In genomic region chr12:116820077-116820656, GRCh38 we compare ENCODE assay signal across 10 cellular contexts.
A peak's percentile ranks its signal among the peaks of the same experiment; 100 is the strongest.
DNase-seq lines count a peak whose midpoint lies in the region; ATAC-seq and TF ChIP-seq lines count a peak whose summit lies in the region.
"Had no signal": no experiment of that assay in that cellular context is flagged by ENCODE, and none has a peak within 500 bp of the region (broad histone marks: within the 10 kb centered on the region; RNA-seq: fewer than 3 reads in every experiment).

No MANE protein-coding gene starts in this region.

- H3K4me1 Mint-ChIP-seq in activated naive CD4-positive, alpha-beta T cell treated with anti-CD3 and anti-CD28 coated beads, Interleukin-2, amount 50 U/mL, for 24 hours, result peaks cover 27% of the 10 kb centered on the region

- peaks cover 9 to 19% (median 12%) of the 10 kb centered on the region in 4 donors for H3K4me1 ChIP-seq in esophagus muscularis mucosa
- peaks cover 0 to 16% (median 8%) of the 10 kb centered on the region in 4 donors for H3K4me1 ChIP-seq in transverse colon

- TF ChIP-seq CTCF in esophagus muscularis mucosa (IDR thresholded peaks at IDR 0.05) (no peak), transverse colon (IDR thresholded peaks at IDR 0.05) (no peak)

- WGBS in esophagus muscularis mucosa, result 91% methylated on average over 10 of the region's 10 CpGs
- 42 to 71% methylated on average over 3 to 10 of the region's 10 CpGs for WGBS in transverse colon (ENCODE audit: low coverage in 1 of 2), 2 donors

- no peaks in the 10 kb centered on the region for H3K9me3 Mint-ChIP-seq in activated naive CD4-positive, alpha-beta T cell treated with anti-CD3 and anti-CD28 coated beads, Interleukin-2, amount 50 U/mL, for 24 hours

- H3K9me3 ChIP-seq in esophagus muscularis mucosa (peaks cover 0 to 6% (median 0%) of the 10 kb centered on the region in 4 donors), transverse colon (peaks cover 0 to 5% of the 10 kb centered on the region in 2 donors)
- H3K9me3 ChIP-seq: adrenal gland, HAP-1 had no signal

- H3K27me3 ChIP-seq in esophagus muscularis mucosa (no peaks in the 10 kb centered on the region), transverse colon (no peaks in the 10 kb centered on the region)
- H3K27me3 ChIP-seq: adrenal gland had no signal

- H3K36me3 ChIP-seq in esophagus muscularis mucosa (no peaks in the 10 kb centered on the region), transverse colon (no peaks in the 10 kb centered on the region)
- H3K36me3 ChIP-seq: adrenal gland had no signal

- H3K36me3 Mint-ChIP-seq in activated naive CD4-positive, alpha-beta T cell treated with anti-CD3 and anti-CD28 coated beads, Interleukin-2, amount 50 U/mL, for 24 hours, result no peaks in the 10 kb centered on the region

- peak overlapping the region; percentile 69 for H3K27ac Mint-ChIP-seq in activated naive CD4-positive, alpha-beta T cell treated with anti-CD3 and anti-CD28 coated beads, Interleukin-2, amount 50 U/mL, for 24 hours

- TF ChIP-seq EP300 in esophagus muscularis mucosa (IDR thresholded peaks at IDR 0.05) (no peak), transverse colon (IDR thresholded peaks at IDR 0.05; ENCODE audit: low read depth) (no peak)

- in situ Hi-C loops in SK-MEL-5 (cut with HindIII; ENCODE audit: low pct_unique_long_range_greater_than_20kb, low sequenced_read_pairs), result no loop called here
- in situ Hi-C loops in transverse colon (cut with MboI; ENCODE audit: low pct_ligation_motif_present in 1 of 4, low pct_unique_long_range_greater_than_20kb in 1 of 4, low sequenced_read_pairs in 3 of 4), result loop anchor here in 1 of 4 donors (10.0 kb wide), 1 partner anchor 85 kb away; the partner anchor contains the start of genes RNFT2 and SPRING1

- H3K27me3 Mint-ChIP-seq in activated naive CD4-positive, alpha-beta T cell treated with anti-CD3 and anti-CD28 coated beads, Interleukin-2, amount 50 U/mL, for 24 hours, result no peaks in the 10 kb centered on the region

- no peak for DNase-seq in activated naive CD4-positive, alpha-beta T cell treated with Interleukin-2 at 50 U/mL for 16 hours
- peak; percentile 45 for DNase-seq in SK-MEL-5 (ENCODE audit: low read depth, low spot score)
- DNase-seq in esophagus muscularis mucosa (ENCODE audit: extremely low spot score), result no peak
- no peak for DNase-seq in transverse colon
- no peak for DNase-seq in sciatic nerve (ENCODE audit: low spot score)

- peak overlapping the region; percentile 54 for H3K4me3 Mint-ChIP-seq in activated naive CD4-positive, alpha-beta T cell treated with anti-CD3 and anti-CD28 coated beads, Interleukin-2, amount 50 U/mL, for 24 hours

- intact Hi-C loops in esophagus muscularis mucosa (cut with DNase I) (loop anchor here (5.0 kb wide), 1 partner anchor 83 kb away; the partner anchor contains the start of genes RNFT2 and SPRING1), transverse colon (cut with DNase I; ENCODE audit: low total_unique reads) (no loop called here), sciatic nerve (cut with DNase I) (no loop called here)

- TF ChIP-seq POLR2A in esophagus muscularis mucosa (IDR thresholded peaks at IDR 0.05; ENCODE audit: low read depth) (no peak), transverse colon (IDR thresholded peaks at IDR 0.05) (no peak)

- ATAC-seq in sciatic nerve, result no peak
- ATAC-seq in HG02981 (IDR thresholded peaks at IDR 0.05; ENCODE audit: unreplicated experiment), result no peak
- no peak for ATAC-seq in HG02938 (IDR thresholded peaks at IDR 0.05; ENCODE audit: unreplicated experiment)

- H3K27ac ChIP-seq in esophagus muscularis mucosa (replicated peaks in 1 of 4), result peak overlapping the region; percentile 92 to 96 (median 94)
- peak overlapping the region in 3 of 4 donors; percentile 90 to 94 (median 93) for H3K27ac ChIP-seq in transverse colon

- peak overlapping the region in 1 of 4 donors; percentile 68 for H3K4me3 ChIP-seq in esophagus muscularis mucosa
- H3K4me3 ChIP-seq in transverse colon, result no peak overlapping the region
